In genomic region chr12:7439579-7440505, GRCh38 we compare ENCODE assay signal across 7 cellular contexts. TPM values are rescaled to one million over a fixed set of nuclear protein-coding genes. Genes with fewer than 3 reads are reported as not detected.
DNase-seq lines count a peak whose midpoint lies in the region; ATAC-seq and TF ChIP-seq lines count a peak whose summit lies in the region.

No MANE protein-coding gene starts in this region.

- peak; percentile 20 for DNase-seq in NCI-H2081 treated with DMSO at 0.1 percent for 48 hours (lab: John Stamatoyannopoulos, UW)
- DNase-seq in activated T-cell treated with anti-CD3 and anti-CD28 coated beads, Interleukin-2, amount 50 U/mL, for 72 hours: peak; percentile 57 to 63
- DNase-seq in germinal center (ENCODE audit: low spot score): peak; percentile 30
- DNase-seq in progenitor cell of endocrine pancreas (ENCODE audit: low spot score, unreplicated experiment): peak; percentile 83
- DNase-seq in T-helper 9 cell: no peak
- DNase-seq in NOMO-1 treated with dmso at 0.1 percent for 144 hours (lab: John Stamatoyannopoulos, UW; ENCODE audit: unreplicated experiment): no peak
- DNase-seq in HUDEP-2 (lab: John Stamatoyannopoulos, UW; ENCODE audit: unreplicated experiment in 76 of 76): no peak

- ATAC-seq in activated T-cell treated with anti-CD3 and anti-CD28 coated beads, Interleukin-2, amount 50 U/mL, for 72 hours (replicated peaks in 1 of 2): peak; percentile 91 to 92

- peaks cover 33% of the 10 kb centered on the region for H3K27me3 Mint-ChIP-seq in activated T-cell treated with anti-CD3 and anti-CD28 coated beads, Interleukin-2, amount 50 U/mL, for 72 hours (ENCODE audit: low read depth)
- H3K27me3 Mint-ChIP-seq in progenitor cell of endocrine pancreas: peaks cover 16% of the 10 kb centered on the region

- H3K36me3 Mint-ChIP-seq in activated T-cell treated with anti-CD3 and anti-CD28 coated beads, Interleukin-2, amount 50 U/mL, for 72 hours (ENCODE audit: insufficient read depth in 2 of 2): no peaks in the 10 kb centered on the region
- H3K36me3 Mint-ChIP-seq in progenitor cell of endocrine pancreas (ENCODE audit: insufficient read depth): peaks cover 6% of the 10 kb centered on the region

- peak overlapping the region; percentile 69 to 84 for H3K4me3 Mint-ChIP-seq in activated T-cell treated with anti-CD3 and anti-CD28 coated beads, Interleukin-2, amount 50 U/mL, for 72 hours
- H3K4me3 Mint-ChIP-seq in progenitor cell of endocrine pancreas (ENCODE audit: low read depth): peak overlapping the region; percentile 75

- peak; percentile 59 for TF ChIP-seq CTCF in progenitor cell of endocrine pancreas (IDR thresholded peaks at IDR 0.05; ENCODE audit: unreplicated experiment)

- peaks cover 4% of the 10 kb centered on the region for H3K4me1 Mint-ChIP-seq in activated T-cell treated with anti-CD3 and anti-CD28 coated beads, Interleukin-2, amount 50 U/mL, for 72 hours (ENCODE audit: low read depth)
- H3K4me1 Mint-ChIP-seq in progenitor cell of endocrine pancreas (ENCODE audit: low read depth): no peaks in the 10 kb centered on the region

- H3K9me3 Mint-ChIP-seq in activated T-cell treated with anti-CD3 and anti-CD28 coated beads, Interleukin-2, amount 50 U/mL, for 72 hours: no peaks in the 10 kb centered on the region
- peaks cover 17% of the 10 kb centered on the region for H3K9me3 Mint-ChIP-seq in progenitor cell of endocrine pancreas (ENCODE audit: low read depth)

- peak overlapping the region; percentile 7 for H3K27ac Mint-ChIP-seq in activated T-cell treated with anti-CD3 and anti-CD28 coated beads, Interleukin-2, amount 50 U/mL, for 72 hours
- H3K27ac Mint-ChIP-seq in progenitor cell of endocrine pancreas: peak overlapping the region; percentile 84

RNA-seq across cellular contexts. Expression of gene CD163L1, which starts 4.1 kb away (rescaled TPM):
- total RNA-seq in activated T-cell treated with anti-CD3 and anti-CD28 coated beads, Interleukin-2, amount 50 U/mL, for 72 hours: not detected
- total RNA-seq in progenitor cell of endocrine pancreas: 1.1 TPM in 2 replicates

Comparison
In these comparisons a context has a peak if more than half of its experiments do, and no peak if none do; other contexts are left out.
1. DNase-seq: peak in NCI-H2081 treated with DMSO at 0.1 percent for 48 hours (single experiment), activated T-cell treated with anti-CD3 and anti-CD28 coated beads, Interleukin-2, amount 50 U/mL, for 72 hours (2 of 2), germinal center (single experiment) and progenitor cell of endocrine pancreas (single experiment); none in T-helper 9 cell (single experiment), NOMO-1 treated with dmso at 0.1 percent for 144 hours (single experiment) and HUDEP-2 (0 of 76).